Comparison of ENCODE assay signal across 22 cellular contexts in genomic region chr5:160749682-160750081, GRCh38.
"Had no signal": no experiment of that assay in that cellular context is flagged by ENCODE, and none has a peak within 500 bp of the region (broad histone marks: within the 10 kb centered on the region; RNA-seq: fewer than 3 reads in every experiment).

No MANE protein-coding gene starts in this region.

- H3K27me3 ChIP-seq: esophagus squamous epithelium, ovary, sigmoid colon, stomach, thyroid gland had no signal

- H3K27ac ChIP-seq: epithelial cell of prostate, esophagus squamous epithelium, lower lobe of right lung, ovary, psoas muscle, sigmoid colon, stomach, thyroid gland had no signal

- ATAC-seq: left ventricle myocardium superior; lower lobe of right lung; naive thymus-derived CD4-positive, alpha-beta T cell; psoas muscle; right cardiac atrium had no signal

- H3K9me3 ChIP-seq: esophagus squamous epithelium, lower lobe of right lung, ovary, psoas muscle, sigmoid colon, stomach, thyroid gland had no signal

- H3K4me3 ChIP-seq: esophagus squamous epithelium, lower lobe of right lung, ovary, psoas muscle, sigmoid colon, stomach, thyroid gland had no signal

- H3K36me3 ChIP-seq: esophagus squamous epithelium, lower lobe of right lung, ovary, sigmoid colon, stomach, thyroid gland had no signal

- H3K4me1 ChIP-seq: esophagus squamous epithelium, lower lobe of right lung, psoas muscle, stomach had no signal

- DNase-seq: effector CD8-positive, alpha-beta T cell; endodermal cell; esophagus squamous epithelium; foreskin melanocyte; hypothalamus; immature natural killer cell; islet precursor cell; kidney glomerular epithelial cell; left ventricle myocardium superior; lower lobe of right lung; naive thymus-derived CD4-positive, alpha-beta T cell; nucleus accumbens; ovary; psoas muscle; right cardiac atrium; sigmoid colon; stimulated activated CD4-positive, alpha-beta T cell treated with anti-CD3 and anti-CD28 coated beads, Interleukin-2, amount 100 ng/mL, for 24 hours; stimulated activated CD4-positive, alpha-beta T cell treated with anti-CD3 and anti-CD28 coated beads, Interleukin-4, amount 100 ng/mL, for 24 hours; stimulated activated naive CD4-positive, alpha-beta T cell treated with Interleukin-2 at 50 U/mL for 16 hours; stomach; thyroid gland had no signal
